Comparison of ENCODE assay signal across 23 cellular contexts in the genomic region with DNA sequence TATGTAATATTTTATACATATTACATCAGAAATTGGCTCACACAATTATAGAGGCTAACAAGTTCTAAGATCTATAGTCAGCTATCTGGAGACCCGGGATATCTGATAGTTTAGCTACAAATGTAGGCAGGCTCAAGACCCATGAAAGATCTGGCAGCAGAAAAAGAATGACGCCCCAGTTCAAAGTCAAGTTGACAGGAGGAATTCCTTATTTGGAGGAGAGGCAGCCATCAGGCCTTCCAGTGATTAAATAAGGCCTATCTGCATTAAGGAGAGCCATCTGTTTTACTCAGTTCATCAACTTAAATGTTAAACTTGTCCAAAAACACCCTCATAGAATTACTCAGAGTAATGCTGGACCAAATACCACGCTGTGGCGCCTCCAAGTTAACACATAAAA.
"Had no signal": no experiment of that assay in that cellular context is flagged by ENCODE, and none has a peak within 500 bp of the region (broad histone marks: within the 10 kb centered on the region; RNA-seq: fewer than 3 reads in every experiment).

No MANE protein-coding gene starts in this region.

- H3K27ac ChIP-seq: coronary artery, dorsolateral prefrontal cortex, esophagus muscularis mucosa, foreskin keratinocyte, gastroesophageal sphincter, heart left ventricle, hepatocyte, left lung, lower lobe of right lung had no signal

- H2AFZ ChIP-seq: hepatocyte had no signal

- H3K4me3 ChIP-seq: coronary artery, dorsolateral prefrontal cortex, esophagus muscularis mucosa, gastroesophageal sphincter, heart left ventricle, hepatocyte, left lung, lower lobe of right lung had no signal

- H3K4me3 Mint-ChIP-seq: immature natural killer cell, mesothelial cell of epicardium had no signal

- H3K4me1 Mint-ChIP-seq: immature natural killer cell, mesothelial cell of epicardium had no signal

- H3K36me3 Mint-ChIP-seq: immature natural killer cell, mesothelial cell of epicardium had no signal

- DNase-seq: dermis blood vessel endothelial cell; dorsolateral prefrontal cortex; effector CD4-positive, alpha-beta T cell; effector memory CD4-positive, alpha-beta T cell; foreskin keratinocyte; heart left ventricle; hypothalamus; immature natural killer cell; islet precursor cell; kidney; kidney glomerular epithelial cell; left lung; left ventricle myocardium superior; lower lobe of right lung; mesenchymal stem cell had no signal

- H3K36me3 ChIP-seq: esophagus muscularis mucosa, gastroesophageal sphincter, heart left ventricle, left lung, lower lobe of right lung had no signal

- H3K27ac Mint-ChIP-seq: immature natural killer cell, mesothelial cell of epicardium had no signal

- H3K4me2 ChIP-seq: hepatocyte had no signal

- H3K79me2 ChIP-seq: hepatocyte had no signal

- ATAC-seq: foreskin keratinocyte, gastroesophageal sphincter, heart left ventricle, left lung, left ventricle myocardium superior, lower lobe of right lung had no signal

- H3K4me1 ChIP-seq: esophagus muscularis mucosa, foreskin keratinocyte, gastroesophageal sphincter, heart left ventricle, left lung, lower lobe of right lung had no signal

- H3K27me3 ChIP-seq: dorsolateral prefrontal cortex, esophagus muscularis mucosa, foreskin keratinocyte, gastroesophageal sphincter, heart left ventricle, hepatocyte, left lung had no signal

- H3K9me3 Mint-ChIP-seq: mesothelial cell of epicardium had no signal

- H3K9me3 ChIP-seq: esophagus muscularis mucosa, gastroesophageal sphincter, heart left ventricle, left lung, lower lobe of right lung had no signal

- FAIRE-seq: colon, endothelial cell of umbilical vein, frontal cortex, kidney had no signal
